ENCODE assay signal across 8 cellular contexts in the genomic region with DNA sequence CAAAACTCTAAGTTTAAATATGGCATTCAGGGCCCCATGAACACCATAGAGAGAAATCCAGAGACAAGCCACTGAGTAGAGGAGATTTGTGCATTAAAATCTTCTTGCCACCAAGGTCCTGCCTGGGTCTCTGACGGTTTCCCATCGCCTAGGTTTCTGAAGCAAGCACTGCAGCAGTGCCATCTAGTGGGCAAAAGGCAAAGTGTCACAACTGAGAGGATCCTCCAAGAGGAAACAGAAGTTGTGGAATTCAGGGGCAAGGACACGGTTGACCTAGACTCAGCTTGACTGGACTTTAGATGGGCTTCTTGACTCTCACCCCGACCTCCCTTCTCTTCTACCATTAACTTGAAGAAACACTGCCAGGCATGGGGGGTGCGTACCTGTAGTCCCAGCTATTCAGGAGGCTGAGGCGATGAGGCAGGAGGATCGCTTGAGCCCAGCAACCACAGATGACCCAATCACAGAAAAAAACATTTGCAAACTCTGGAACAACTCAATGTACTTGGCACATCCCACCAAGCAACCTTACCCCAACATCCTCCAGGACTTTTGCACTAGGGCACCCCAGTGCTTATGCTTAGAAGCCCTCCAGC.
DNase-seq lines count a peak whose midpoint lies in the region; ATAC-seq and TF ChIP-seq lines count a peak whose summit lies in the region.

No MANE protein-coding gene starts in this region.

- intact Hi-C loops in CD14-positive monocyte (cut with micrococcal nuclease): loop anchor here in 1 of 2 donors (10.0 kb wide), 1 partner anchor 881 kb away; no protein-coding TSS in a partner anchor
- intact Hi-C loops in testis (cut with DNase I; ENCODE audit: low total_unique reads): loop anchor here (10.0 kb wide), 1 partner anchor 881 kb away; no protein-coding TSS in a partner anchor

- TF ChIP-seq POLR2A in testis (IDR thresholded peaks at IDR 0.05): no peak

- H3K4me3 Mint-ChIP-seq in CD14-positive monocyte: no peak overlapping the region

- no peak overlapping the region for H3K4me3 ChIP-seq in testis

- no peaks in the 10 kb centered on the region for H3K27me3 ChIP-seq in testis

- H3K36me3 Mint-ChIP-seq in CD14-positive monocyte: no peaks in the 10 kb centered on the region

- no peak overlapping the region for H3K27ac ChIP-seq in testis

- whole genome bisulfite sequencing in testis, 2 donors: 30 to 32% methylated on average over 7 of the region's 7 CpGs

- no peaks in the 10 kb centered on the region for H3K9me3 ChIP-seq in testis

- H3K4me1 ChIP-seq in testis: no peaks in the 10 kb centered on the region

- TF ChIP-seq CTCF in CD14-positive monocyte (IDR thresholded peaks at IDR 0.05) (peak; percentile 87), testis (IDR thresholded peaks at IDR 0.05) (peak; percentile 83 to 91 (median 86))

- no peak overlapping the region for H3K27ac Mint-ChIP-seq in CD14-positive monocyte

- peaks cover 0 to 2% (median 0%) of the 10 kb centered on the region in 7 donors for H3K9me3 Mint-ChIP-seq in CD14-positive monocyte

- H3K36me3 ChIP-seq in testis (ENCODE audit: low read depth, missing control alignments): no peaks in the 10 kb centered on the region

- no peak for DNase-seq in CD14-positive monocyte (ENCODE audit: low spot score)
- DNase-seq in NCI-H2029 treated with DMSO at 0.1 percent for 48 hours (lab: John Stamatoyannopoulos, UW): peak; percentile 32
- DNase-seq in activated CD4-positive, alpha-beta T cell treated with anti-CD3 and anti-CD28 coated beads for 48 hours: peak; percentile 64
- peak; percentile 63 for DNase-seq in epidermal melanocyte (ENCODE audit: insufficient read length, low spot score)
- peak; percentile 66 for DNase-seq in middle frontal gyrus (ENCODE audit: extremely low spot score, low spot score)
- peak; percentile 91 for DNase-seq in testis

- no peaks in the 10 kb centered on the region for H3K4me1 Mint-ChIP-seq in CD14-positive monocyte

- ATAC-seq in GM18909 (IDR thresholded peaks at IDR 0.05; ENCODE audit: poor library complexity, unreplicated experiment) (peak; percentile 54), HG02571 (IDR thresholded peaks at IDR 0.05; ENCODE audit: unreplicated experiment) (no peak)

- H3K27me3 Mint-ChIP-seq in CD14-positive monocyte (ENCODE audit: low read depth in 3 of 3): peaks cover 2 to 9% (median 7%) of the 10 kb centered on the region in 3 donors
